Comparison of ENCODE assay signal across 18 cellular contexts in the genomic region with DNA sequence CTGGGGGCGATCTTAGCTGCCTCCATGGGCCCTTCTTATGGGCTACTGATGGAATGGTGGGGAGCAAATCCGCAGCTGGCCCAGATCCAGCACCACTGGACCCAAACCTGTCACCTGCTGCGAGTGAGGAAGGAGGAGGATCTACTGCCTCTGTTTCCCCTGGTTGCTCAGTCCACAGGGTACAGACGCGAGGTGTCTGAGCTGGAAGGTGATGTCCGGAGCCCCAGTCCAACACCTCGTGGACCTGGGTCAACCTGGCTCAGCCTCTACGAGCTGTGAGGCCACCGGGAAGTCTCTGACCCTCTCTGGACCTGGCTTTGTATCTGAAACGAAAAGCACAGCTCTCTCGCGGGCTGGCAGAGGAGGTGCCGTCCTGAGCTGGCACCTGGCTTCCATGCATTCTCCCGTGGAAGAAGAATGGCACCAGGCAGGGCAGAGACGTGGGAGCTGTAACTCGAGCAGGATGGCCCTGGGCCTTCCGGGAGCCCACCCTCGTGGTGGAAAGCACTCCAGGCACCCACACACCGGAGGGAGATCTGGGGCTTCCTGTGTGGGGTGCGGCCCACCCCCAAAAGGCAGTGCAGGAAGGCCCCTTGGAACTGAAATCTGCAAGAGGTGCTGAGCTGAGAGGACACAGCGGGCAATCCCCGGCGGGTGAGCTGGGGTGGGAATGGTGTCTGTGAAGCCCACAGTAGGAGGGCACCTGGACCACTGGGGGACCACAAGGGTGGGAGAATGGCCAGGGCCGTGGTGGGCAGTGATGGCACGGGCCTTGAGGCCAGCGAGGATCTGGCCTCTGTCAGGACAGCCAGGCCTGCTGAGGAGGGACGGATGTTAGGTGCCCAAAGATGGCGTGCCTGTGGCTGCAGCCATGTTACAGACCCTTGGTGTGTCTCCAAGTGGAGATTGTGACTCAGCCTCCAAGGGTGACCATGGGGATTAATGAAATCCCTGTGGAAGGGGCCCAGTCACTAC.
DNase-seq lines count a peak whose midpoint lies in the region; ATAC-seq and TF ChIP-seq lines count a peak whose summit lies in the region.
"Had no signal": no experiment of that assay in that cellular context is flagged by ENCODE, and none has a peak within 500 bp of the region (broad histone marks: within the 10 kb centered on the region; RNA-seq: fewer than 3 reads in every experiment).

No MANE protein-coding gene starts in this region.

- H3K36me3 ChIP-seq in right atrium auricular region (no peaks in the 10 kb centered on the region), lower lobe of right lung (no peaks in the 10 kb centered on the region), upper lobe of right lung (no peaks in the 10 kb centered on the region)
- H3K36me3 ChIP-seq: SJSA1 had no signal

- CTCF ChIA-PET in WTC11 (lab: Charles Lee) = interaction anchor here (1.0 to 1.4 kb wide), 3 partner anchors 8 to 134 kb away, joined by 3 to 6 read pairs (median 3); no protein-coding TSS in a partner anchor

- peak; percentile 20 for DNase-seq in left ventricle myocardium superior
- no peak for DNase-seq in right atrium auricular region (ENCODE audit: low spot score)
- DNase-seq in WTC11 (ENCODE audit: low spot score) = peak; percentile 7
- peak; percentile 24 for DNase-seq in lower lobe of right lung
- peak; percentile 62 for DNase-seq in upper lobe of right lung
- DNase-seq in activated naive CD4-positive, alpha-beta T cell treated with Interleukin-2 at 50 U/mL for 16 hours = no peak
- DNase-seq: Calu3; CD4-positive, CD25-positive, alpha-beta regulatory T cell; DND-41; NCI-H1048; NCI-H146; NCI-H2107; NCI-H345; NCI-H526 treated with DMSO at 0.1 percent for 48 hours had no signal

- H3K27me3 ChIP-seq in right atrium auricular region (no peaks in the 10 kb centered on the region), lower lobe of right lung (ENCODE audit: low read depth) (peaks cover 20% of the 10 kb centered on the region), upper lobe of right lung (peaks cover 17% of the 10 kb centered on the region)
- H3K27me3 ChIP-seq: SJSA1 had no signal

- intact Hi-C loops in left ventricle myocardium superior (cut with micrococcal nuclease) = no loop called here
- intact Hi-C loops in lower lobe of right lung (cut with DNase I) = no loop called here
- intact Hi-C loops in upper lobe of right lung (cut with DNase I) = no loop called here

- no peak for TF ChIP-seq CTCF in right atrium auricular region (IDR thresholded peaks at IDR 0.05)
- no peak for TF ChIP-seq CTCF in WTC11 (IDR thresholded peaks at IDR 0.05)
- no peak for TF ChIP-seq CTCF in lower lobe of right lung (IDR thresholded peaks at IDR 0.05)
- no peak for TF ChIP-seq CTCF in upper lobe of right lung (IDR thresholded peaks at IDR 0.05)

- POLR2A ChIA-PET in WTC11 (lab: Charles Lee) = interaction anchor here (0.8 kb wide), 1 partner anchor 122 kb away, joined by 3 read pairs; no protein-coding TSS in a partner anchor

- ATAC-seq in left ventricle myocardium superior (no peak), WTC11 (no peak), lower lobe of right lung (no peak), upper lobe of right lung (no peak), HG02981 (IDR thresholded peaks at IDR 0.05; ENCODE audit: unreplicated experiment) (no peak), HG03378 (IDR thresholded peaks at IDR 0.05; ENCODE audit: unreplicated experiment) (no peak)
- ATAC-seq: K562 had no signal

- no peaks in the 10 kb centered on the region for H3K36me3 Mint-ChIP-seq in WTC11
- H3K36me3 Mint-ChIP-seq: CD4-positive, CD25-positive, alpha-beta regulatory T cell had no signal

- no peaks in the 10 kb centered on the region for H3K27me3 Mint-ChIP-seq in WTC11 (ENCODE audit: low read depth)

- no peak overlapping the region for H3K27ac Mint-ChIP-seq in WTC11
- H3K27ac Mint-ChIP-seq: CD4-positive, CD25-positive, alpha-beta regulatory T cell had no signal

- H3K4me3 Mint-ChIP-seq in WTC11 = no peak overlapping the region
- H3K4me3 Mint-ChIP-seq: CD4-positive, CD25-positive, alpha-beta regulatory T cell had no signal

- H3K4me1 ChIP-seq in right atrium auricular region (peaks cover 0 to 25% of the 10 kb centered on the region in 2 donors), lower lobe of right lung (peaks cover 13% of the 10 kb centered on the region), upper lobe of right lung (peaks cover 12% of the 10 kb centered on the region)
- H3K4me1 ChIP-seq: SJSA1 had no signal

- H3K9me3 Mint-ChIP-seq in WTC11 = no peaks in the 10 kb centered on the region
- H3K9me3 Mint-ChIP-seq: CD4-positive, CD25-positive, alpha-beta regulatory T cell had no signal

- H3K27ac ChIP-seq in right atrium auricular region = no peak overlapping the region
- no peak overlapping the region for H3K27ac ChIP-seq in lower lobe of right lung
- no peak overlapping the region for H3K27ac ChIP-seq in upper lobe of right lung
- H3K27ac ChIP-seq: SJSA1 had no signal

- peaks cover 59% of the 10 kb centered on the region for H3K4me1 Mint-ChIP-seq in WTC11
- H3K4me1 Mint-ChIP-seq: CD4-positive, CD25-positive, alpha-beta regulatory T cell had no signal

- H3K4me3 ChIP-seq in right atrium auricular region (no peak overlapping the region), lower lobe of right lung (no peak overlapping the region), upper lobe of right lung (no peak overlapping the region)
- H3K4me3 ChIP-seq: K562, SJSA1 had no signal

- H3K9me3 ChIP-seq in right atrium auricular region = no peaks in the 10 kb centered on the region
- H3K9me3 ChIP-seq in lower lobe of right lung = no peaks in the 10 kb centered on the region
- H3K9me3 ChIP-seq in upper lobe of right lung = no peaks in the 10 kb centered on the region
- H3K9me3 ChIP-seq: SJSA1 had no signal

TF ChIP-seq in WTC11, 78 proteins besides CTCF, POLR2A, EP300 and RAD21 (continues in another document):
- TF ChIP-seq CBFB (CRISPR knock-in tag; IDR thresholded peaks at IDR 0.05; ENCODE audit: low read depth) (no peak), ZNF263 (CRISPR knock-in tag; IDR thresholded peaks at IDR 0.05; ENCODE audit: low read depth) (no peak), TEAD1 (CRISPR knock-in tag; IDR thresholded peaks at IDR 0.05) (no peak), ZNF232 (CRISPR knock-in tag; IDR thresholded peaks at IDR 0.05) (no peak), GABPB1 (CRISPR knock-in tag; IDR thresholded peaks at IDR 0.05) (no peak), MYBL2 (CRISPR knock-in tag; IDR thresholded peaks at IDR 0.05) (no peak), HMGA2 (CRISPR knock-in tag; IDR thresholded peaks at IDR 0.05) (no peak), GRHL2 (CRISPR knock-in tag; IDR thresholded peaks at IDR 0.05; ENCODE audit: insufficient replicate concordance, severe bottlenecking) (no peak), NR3C1 (CRISPR knock-in tag; conservative IDR thresholded peaks at IDR 0.05; ENCODE audit: low read depth) (no peak), SOX15 (CRISPR knock-in tag; IDR thresholded peaks at IDR 0.05) (no peak), ETV6 (CRISPR knock-in tag; IDR thresholded peaks at IDR 0.05) (no peak), IRF2 (CRISPR knock-in tag; IDR thresholded peaks at IDR 0.05; ENCODE audit: borderline replicate concordance, low read depth) (no peak), GTF2I (CRISPR knock-in tag; conservative IDR thresholded peaks at IDR 0.05) (no peak)
- TF ChIP-seq, protein P1, sequence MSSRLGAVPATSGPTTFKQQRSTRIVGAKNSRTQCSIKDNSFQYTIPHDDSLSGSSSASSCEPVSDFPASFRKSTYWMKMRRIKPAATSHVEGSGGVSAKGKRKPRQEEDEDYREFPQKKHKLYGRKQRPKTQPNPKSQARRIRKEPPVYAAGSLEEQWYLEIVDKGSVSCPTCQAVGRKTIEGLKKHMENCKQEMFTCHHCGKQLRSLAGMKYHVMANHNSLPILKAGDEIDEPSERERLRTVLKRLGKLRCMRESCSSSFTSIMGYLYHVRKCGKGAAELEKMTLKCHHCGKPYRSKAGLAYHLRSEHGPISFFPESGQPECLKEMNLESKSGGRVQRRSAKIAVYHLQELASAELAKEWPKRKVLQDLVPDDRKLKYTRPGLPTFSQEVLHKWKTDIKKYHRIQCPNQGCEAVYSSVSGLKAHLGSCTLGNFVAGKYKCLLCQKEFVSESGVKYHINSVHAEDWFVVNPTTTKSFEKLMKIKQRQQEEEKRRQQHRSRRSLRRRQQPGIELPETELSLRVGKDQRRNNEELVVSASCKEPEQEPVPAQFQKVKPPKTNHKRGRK (CRISPR knock-in tag; IDR thresholded peaks at IDR 0.05; ENCODE audit: borderline replicate concordance) = no peak
- TF ChIP-seq, protein P2, sequence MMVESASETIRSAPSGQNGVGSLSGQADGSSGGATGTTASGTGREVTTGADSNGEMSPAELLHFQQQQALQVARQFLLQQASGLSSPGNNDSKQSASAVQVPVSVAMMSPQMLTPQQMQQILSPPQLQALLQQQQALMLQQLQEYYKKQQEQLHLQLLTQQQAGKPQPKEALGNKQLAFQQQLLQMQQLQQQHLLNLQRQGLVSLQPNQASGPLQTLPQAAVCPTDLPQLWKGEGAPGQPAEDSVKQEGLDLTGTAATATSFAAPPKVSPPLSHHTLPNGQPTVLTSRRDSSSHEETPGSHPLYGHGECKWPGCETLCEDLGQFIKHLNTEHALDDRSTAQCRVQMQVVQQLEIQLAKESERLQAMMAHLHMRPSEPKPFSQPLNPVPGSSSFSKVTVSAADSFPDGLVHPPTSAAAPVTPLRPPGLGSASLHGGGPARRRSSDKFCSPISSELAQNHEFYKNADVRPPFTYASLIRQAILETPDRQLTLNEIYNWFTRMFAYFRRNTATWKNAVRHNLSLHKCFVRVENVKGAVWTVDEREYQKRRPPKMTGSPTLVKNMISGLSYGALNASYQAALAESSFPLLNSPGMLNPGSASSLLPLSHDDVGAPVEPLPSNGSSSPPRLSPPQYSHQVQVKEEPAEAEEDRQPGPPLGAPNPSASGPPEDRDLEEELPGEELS (CRISPR knock-in tag; IDR thresholded peaks at IDR 0.05) = no peak

Comparison
In these comparisons a context has a peak if more than half of its experiments do, and no peak if none do; other contexts are left out.
1. DNase-seq: peak in left ventricle myocardium superior (single experiment), WTC11 (single experiment), lower lobe of right lung (single experiment) and upper lobe of right lung (single experiment); none in right atrium auricular region (single experiment) and activated naive CD4-positive, alpha-beta T cell treated with Interleukin-2 at 50 U/mL for 16 hours (single experiment).